8 cellular contexts compared by ENCODE assay signal in genomic region chr19:41308450-41309224, GRCh38. TPM values are rescaled to one million over a fixed set of nuclear protein-coding genes. Genes with fewer than 3 reads are reported as not detected.
DNase-seq lines count a peak whose midpoint lies in the region; ATAC-seq and TF ChIP-seq lines count a peak whose summit lies in the region.

No MANE protein-coding gene starts in this region.

- H3K27ac Mint-ChIP-seq in activated naive CD8-positive, alpha-beta T cell treated with anti-CD3 and anti-CD28 coated beads, Interleukin-2, amount 50 U/mL, for 24 hours: peak overlapping the region; percentile 97
- H3K27ac Mint-ChIP-seq in progenitor cell of endocrine pancreas: peak overlapping the region; percentile 89

- TF ChIP-seq CTCF in AG04449 (IDR thresholded peaks at IDR 0.05; ENCODE audit: insufficient read depth, low read length, missing control alignments) (peak; percentile 90), heart left ventricle (IDR thresholded peaks at IDR 0.05) (peak; percentile 92 to 99 (median 97)), progenitor cell of endocrine pancreas (IDR thresholded peaks at IDR 0.05; ENCODE audit: unreplicated experiment) (peak; percentile 97), upper lobe of left lung (IDR thresholded peaks at IDR 0.05) (peak; percentile 94 to 98 (median 96))

- intact Hi-C loops in heart left ventricle (cut with DNase I): loop anchor here (1.0 to 10.0 kb wide), 14 partner anchors 41 to 331 kb away; partner anchors contain the start of genes DMAC2 (in 2 of the 10), HNRNPUL1 (in 1 of the 10) and TGFB1 (in 1 of the 10)

- CTCF ChIA-PET in AG04449 (lab: Yijun Ruan, JAX): interaction anchor here (0.6 to 7.1 kb wide), 44 partner anchors 8 to 334 kb away, joined by 3 to 164 read pairs (median 6); partner anchors contain the start of genes AXL, HNRNPUL1 and TGFB1

- H3K4me3 Mint-ChIP-seq in activated naive CD8-positive, alpha-beta T cell treated with anti-CD3 and anti-CD28 coated beads, Interleukin-2, amount 50 U/mL, for 24 hours: peak overlapping the region; percentile 99
- H3K4me3 Mint-ChIP-seq in progenitor cell of endocrine pancreas (ENCODE audit: low read depth): peak overlapping the region; percentile 97

- H3K36me3 ChIP-seq in heart left ventricle (peaks cover 2 to 62% (median 59%) of the 10 kb centered on the region in 9 donors), upper lobe of left lung (peaks cover 26 to 61% (median 42%) of the 10 kb centered on the region in 4 donors)

- H3K9me3 ChIP-seq in heart left ventricle (no peaks in the 10 kb centered on the region), upper lobe of left lung (peaks cover 0 to 4% (median 0%) of the 10 kb centered on the region in 4 donors)

- H3K27me3 Mint-ChIP-seq in activated naive CD8-positive, alpha-beta T cell treated with anti-CD3 and anti-CD28 coated beads, Interleukin-2, amount 50 U/mL, for 24 hours: no peaks in the 10 kb centered on the region
- H3K27me3 Mint-ChIP-seq in progenitor cell of endocrine pancreas: no peaks in the 10 kb centered on the region

- no peak for TF ChIP-seq EP300 in upper lobe of left lung (IDR thresholded peaks at IDR 0.05)

- peaks cover 53% of the 10 kb centered on the region for H3K36me3 Mint-ChIP-seq in activated naive CD8-positive, alpha-beta T cell treated with anti-CD3 and anti-CD28 coated beads, Interleukin-2, amount 50 U/mL, for 24 hours (ENCODE audit: low read depth)
- H3K36me3 Mint-ChIP-seq in progenitor cell of endocrine pancreas (ENCODE audit: insufficient read depth): peaks cover 17% of the 10 kb centered on the region

- DNase-seq in AG04449 (ENCODE audit: low read depth, low spot score) (no peak), NCI-H1105 treated with DMSO at 0.1 percent for 48 hours (lab: John Stamatoyannopoulos, UW) (peak; percentile 82), SW 1271 (lab: John Stamatoyannopoulos, UW) (peak; percentile 46 to 66), heart left ventricle (peak; percentile 87 to 95 (median 92)), progenitor cell of endocrine pancreas (ENCODE audit: low spot score, unreplicated experiment) (peak; percentile 96), upper lobe of left lung (peak in 1 of 2 donors; percentile 94)
- peak; percentile 95 for DNase-seq in activated naive CD8-positive, alpha-beta T cell treated with anti-CD3 and anti-CD28 coated beads, Interleukin-2, amount 50 U/mL, for 24 hours

- H3K4me3 ChIP-seq in AG04449 (ENCODE audit: low read depth, low read length) (peak overlapping the region; percentile 92), heart left ventricle (peak overlapping the region in 10 of 12 donors; percentile 40 to 95 (median 76)), upper lobe of left lung (peak overlapping the region in 3 of 4 donors; percentile 68 to 86 (median 73))

- H3K4me1 ChIP-seq in heart left ventricle (peaks cover 6 to 76% (median 38%) of the 10 kb centered on the region in 12 donors), upper lobe of left lung (peaks cover 41 to 65% (median 46%) of the 10 kb centered on the region in 4 donors)

- peak overlapping the region; percentile 90 to 99 (median 96) for H3K27ac ChIP-seq in heart left ventricle
- peak overlapping the region; percentile 93 to 98 (median 97) for H3K27ac ChIP-seq in upper lobe of left lung

- POLR2A ChIA-PET in AG04449 (lab: Yijun Ruan, JAX): interaction anchor here (0.6 to 1.4 kb wide), 6 partner anchors 10 to 105 kb away, joined by 3 to 4 read pairs (median 3); no protein-coding TSS in a partner anchor

- WGBS in heart left ventricle, 4 donors: 18 to 21% (median 19%) methylated on average over 11 of the region's 11 CpGs
- WGBS in upper lobe of left lung, 2 donors: 17 to 20% methylated on average over 11 of the region's 11 CpGs

- no peaks in the 10 kb centered on the region for H3K9me3 Mint-ChIP-seq in activated naive CD8-positive, alpha-beta T cell treated with anti-CD3 and anti-CD28 coated beads, Interleukin-2, amount 50 U/mL, for 24 hours
- no peaks in the 10 kb centered on the region for H3K9me3 Mint-ChIP-seq in progenitor cell of endocrine pancreas (ENCODE audit: low read depth)

- no peaks in the 10 kb centered on the region for H3K27me3 ChIP-seq in heart left ventricle
- no peaks in the 10 kb centered on the region for H3K27me3 ChIP-seq in upper lobe of left lung

- H3K4me1 Mint-ChIP-seq in activated naive CD8-positive, alpha-beta T cell treated with anti-CD3 and anti-CD28 coated beads, Interleukin-2, amount 50 U/mL, for 24 hours: peaks cover 91% of the 10 kb centered on the region
- peaks cover 20% of the 10 kb centered on the region for H3K4me1 Mint-ChIP-seq in progenitor cell of endocrine pancreas (ENCODE audit: low read depth)

- peak; percentile 46 for ATAC-seq in activated naive CD8-positive, alpha-beta T cell treated with anti-CD3 and anti-CD28 coated beads, Interleukin-2, amount 50 U/mL, for 24 hours
- ATAC-seq in heart left ventricle (peak; percentile 51 to 79 (median 68)), upper lobe of left lung (ENCODE audit: low FRiP score in 2 of 2) (peak; percentile 83 to 93)

- TF ChIP-seq POLR2A in GM19193 (IDR thresholded peaks at IDR 0.05; ENCODE audit: extremely low read depth, insufficient read depth, insufficient read length) (peak; percentile 8), heart left ventricle (IDR thresholded peaks at IDR 0.05) (no peak), upper lobe of left lung (IDR thresholded peaks at IDR 0.05) (peak in 1 of 4 donors; percentile 7)

RNA-seq across cellular contexts. Expression of gene CCDC97, which starts 1.3 kb away (rescaled TPM):
- total RNA-seq in heart left ventricle (10 to 100 TPM; 10.0 to 22.2 (median 14.2) TPM), progenitor cell of endocrine pancreas (44.9 and 46.5 TPM in 2 replicates), upper lobe of left lung (10 to 100 TPM; 22.0 to 36.7 (median 27.0) TPM)
- polyA plus RNA-seq in heart left ventricle: 10 to 100 TPM; 12.8 to 16.0 TPM

RNA-seq across cellular contexts. Expression of gene HNRNPUL1, which starts 44.5 kb away (rescaled TPM):
- 100 to 1,000 TPM in 7 of 9 donors, 10 to 100 TPM in 2; 88.7 to 138 (median 115) TPM for total RNA-seq in heart left ventricle
- 10 to 100 TPM; 64.2 to 91.0 TPM for polyA plus RNA-seq in heart left ventricle
- total RNA-seq in progenitor cell of endocrine pancreas: 256 and 259 TPM in 2 replicates
- 100 to 1,000 TPM; 152 to 351 (median 211) TPM for total RNA-seq in upper lobe of left lung

RNA-seq across cellular contexts. Expression of gene TGFB1, which starts 45.1 kb away (rescaled TPM):
- 10 to 100 TPM in 8 of 9 donors, 1 to 10 TPM in 1; 9.4 to 68.8 (median 13.9) TPM for total RNA-seq in heart left ventricle
- 10 to 100 TPM; 13.4 to 24.0 TPM for polyA plus RNA-seq in heart left ventricle
- 4.3 and 5.5 TPM in 2 replicates for total RNA-seq in progenitor cell of endocrine pancreas
- total RNA-seq in upper lobe of left lung: 100 to 1,000 TPM in 2 of 6 donors, 10 to 100 TPM in 4; 28.5 to 138 (median 76.8) TPM

RNA-seq across cellular contexts. Expression of gene B9D2, which starts 55.3 kb away (rescaled TPM):
- total RNA-seq in heart left ventricle (1 to 10 TPM; 2.0 to 5.1 (median 3.3) TPM), progenitor cell of endocrine pancreas (8.6 and 10.7 TPM in 2 replicates), upper lobe of left lung (10 to 100 TPM in 3 of 6 donors, 1 to 10 TPM in 2, not detected in 1; 7.0 to 17.2 (median 10.3) TPM)
- polyA plus RNA-seq in heart left ventricle: 10 to 100 TPM in 1 of 2 donors, 1 to 10 TPM in 1; 1.9 to 14.6 TPM
